8 cellular contexts compared by ENCODE assay signal in the genomic region with DNA sequence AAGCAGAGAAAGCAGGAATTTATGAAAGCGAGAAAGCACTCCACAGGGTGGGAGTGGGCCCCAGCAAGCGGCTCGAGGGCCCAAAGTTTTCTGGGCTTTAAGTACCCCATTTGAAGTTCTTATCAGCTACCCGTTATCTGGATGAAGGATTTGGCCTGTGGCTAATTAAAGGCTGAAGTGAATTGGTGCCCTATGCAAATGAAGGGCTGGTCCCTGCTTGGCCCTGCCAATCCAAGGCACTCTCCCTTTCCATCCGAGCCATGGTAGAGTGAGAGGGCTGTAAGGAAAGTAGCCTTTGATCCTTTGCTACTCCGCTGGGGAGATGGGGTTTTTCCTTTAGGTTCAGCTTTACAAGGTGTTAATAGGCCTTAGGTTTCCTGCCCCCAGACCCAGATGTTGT.
"Had no signal": no experiment of that assay in that cellular context is flagged by ENCODE, and none has a peak within 500 bp of the region (broad histone marks: within the 10 kb centered on the region; RNA-seq: fewer than 3 reads in every experiment).

No MANE protein-coding gene starts in this region.

- H3K4me3 ChIP-seq: GM23248 had no signal

- H3K4me1 Mint-ChIP-seq: IgD-negative memory B cell had no signal

- H3K9me3 Mint-ChIP-seq: H9, IgD-negative memory B cell had no signal

- H3K27ac ChIP-seq: GM23248, KMS-11 had no signal

- H2AFZ ChIP-seq: GM23248 had no signal

- DNase-seq: GM23248, H9, HCEC 1CT, Karpas-422, KBM-7 had no signal

- H3K4me3 Mint-ChIP-seq: H9, IgD-negative memory B cell had no signal

- H3K4me2 ChIP-seq: KMS-11 had no signal

- ATAC-seq: HepG2 had no signal

- H3K9ac ChIP-seq: GM23248, KMS-11 had no signal

- H3K27ac Mint-ChIP-seq: H9 had no signal

- H3K36me3 Mint-ChIP-seq: IgD-negative memory B cell had no signal
